In genomic region chr1:207871117-207871649, GRCh38 we compare ENCODE assay signal across 15 cellular contexts. TPM values are rescaled to one million over a fixed set of nuclear protein-coding genes. Genes with fewer than 3 reads are reported as not detected.
DNase-seq lines count a peak whose midpoint lies in the region; ATAC-seq and TF ChIP-seq lines count a peak whose summit lies in the region.
"Had no signal": no experiment of that assay in that cellular context is flagged by ENCODE, and none has a peak within 500 bp of the region (broad histone marks: within the 10 kb centered on the region; RNA-seq: fewer than 3 reads in every experiment).

No MANE protein-coding gene starts in this region.

- peaks cover 11 to 14% of the 10 kb centered on the region in 2 donors for H3K4me1 ChIP-seq in breast epithelium

- no peak for ATAC-seq in activated T-helper 17 cell treated with anti-CD3 and anti-CD28 coated beads, Interleukin-2, amount 50 U/mL, for 72 hours (replicated peaks)
- ATAC-seq in GM19023 (IDR thresholded peaks at IDR 0.05; ENCODE audit: unreplicated experiment) (no peak), HG03159 (IDR thresholded peaks at IDR 0.05; ENCODE audit: unreplicated experiment) (no peak)
- ATAC-seq: HCT116 had no signal

- no peaks in the 10 kb centered on the region for H3K9me3 ChIP-seq in breast epithelium
- H3K9me3 ChIP-seq: ovary had no signal

- POLR2A ChIA-PET in MCF 10A (lab: Yijun Ruan, JAX) = interaction anchor here (0.8 to 4.7 kb wide), 5 partner anchors 13 to 119 kb away, joined by 3 to 63 read pairs (median 4); partner anchors contain the start of gene CD46

- no peak for TF ChIP-seq POLR2A in breast epithelium (IDR thresholded peaks at IDR 0.05)

- DNase-seq in breast epithelium (ENCODE audit: low spot score in 2 of 2) (no peak), MCF 10A (ENCODE audit: unreplicated experiment) (no peak), islet precursor cell (peak; percentile 4), type B pancreatic cell (ENCODE audit: extremely low spot score, unreplicated experiment) (peak; percentile 25), NCI-H1092 treated with DMSO at 0.1 percent for 48 hours (lab: John Stamatoyannopoulos, UW) (no peak)
- DNase-seq: activated gamma-delta T cell, NCI-H1436 treated with DMSO at 0.1 percent for 48 hours, NCI-H510A treated with DMSO at 0.1 percent for 48 hours, ovary, RPMI8226 had no signal

- intact Hi-C loops in breast epithelium (cut with DNase I; ENCODE audit: low total_unique reads) (no loop called here), MCF 10A (cut with micrococcal nuclease) (no loop called here)

- no peak for TF ChIP-seq CTCF in breast epithelium (IDR thresholded peaks at IDR 0.05)
- no peak for TF ChIP-seq CTCF in MCF 10A (IDR thresholded peaks at IDR 0.05; ENCODE audit: unreplicated experiment)
- no peak for TF ChIP-seq CTCF in type B pancreatic cell (conservative IDR thresholded peaks at IDR 0.05)

- H3K27ac Mint-ChIP-seq in MCF 10A (ENCODE audit: low read depth, unreplicated experiment) (no peak overlapping the region), type B pancreatic cell (no peak overlapping the region)
- H3K27ac Mint-ChIP-seq in activated T-helper 17 cell treated with anti-CD3 and anti-CD28 coated beads, Interleukin-2, amount 50 U/mL, for 72 hours = peak overlapping the region; percentile 68

- H3K4me3 ChIP-seq in breast epithelium = no peak overlapping the region
- H3K4me3 ChIP-seq: ovary, smooth muscle cell had no signal

- H3K4me3 Mint-ChIP-seq in MCF 10A (ENCODE audit: unreplicated experiment) (no peak overlapping the region), type B pancreatic cell (peak overlapping the region; percentile 6)
- H3K4me3 Mint-ChIP-seq in activated T-helper 17 cell treated with anti-CD3 and anti-CD28 coated beads, Interleukin-2, amount 50 U/mL, for 72 hours = peak overlapping the region; percentile 82

- H3K27me3 ChIP-seq in breast epithelium = no peaks in the 10 kb centered on the region
- H3K27me3 ChIP-seq: ovary had no signal

- H3K27me3 Mint-ChIP-seq in MCF 10A (ENCODE audit: insufficient read depth, unreplicated experiment) (no peaks in the 10 kb centered on the region), type B pancreatic cell (peaks cover 28% of the 10 kb centered on the region)
- no peaks in the 10 kb centered on the region for H3K27me3 Mint-ChIP-seq in activated T-helper 17 cell treated with anti-CD3 and anti-CD28 coated beads, Interleukin-2, amount 50 U/mL, for 72 hours

- no TSS peak for BruUV-seq in MCF 10A (replicated peaks; lab: Mats Ljungman, UMichigan)

- H3K4me1 Mint-ChIP-seq in MCF 10A (ENCODE audit: insufficient read depth, unreplicated experiment) (peaks cover 17% of the 10 kb centered on the region), type B pancreatic cell (ENCODE audit: unreplicated experiment) (peaks cover 20% of the 10 kb centered on the region)
- H3K4me1 Mint-ChIP-seq in activated T-helper 17 cell treated with anti-CD3 and anti-CD28 coated beads, Interleukin-2, amount 50 U/mL, for 72 hours = peaks cover 60% of the 10 kb centered on the region

- H3K36me3 Mint-ChIP-seq in MCF 10A (ENCODE audit: insufficient read depth, unreplicated experiment) = peaks cover 11% of the 10 kb centered on the region
- peaks cover 32% of the 10 kb centered on the region for H3K36me3 Mint-ChIP-seq in activated T-helper 17 cell treated with anti-CD3 and anti-CD28 coated beads, Interleukin-2, amount 50 U/mL, for 72 hours (ENCODE audit: low read depth)
- no peaks in the 10 kb centered on the region for H3K36me3 Mint-ChIP-seq in type B pancreatic cell

- H3K27ac ChIP-seq in breast epithelium = peak overlapping the region; percentile 33 to 40

- CTCF ChIA-PET in MCF 10A (lab: Yijun Ruan, JAX) = interaction anchor here (0.6 to 22.1 kb wide), 11 partner anchors 7 to 1204 kb away, joined by 3 to 790 read pairs (median 7); no protein-coding TSS in a partner anchor

- H3K36me3 ChIP-seq in breast epithelium = no peaks in the 10 kb centered on the region
- H3K36me3 ChIP-seq: ovary had no signal

- H3K9me3 Mint-ChIP-seq in MCF 10A (ENCODE audit: unreplicated experiment) = no peaks in the 10 kb centered on the region
- no peaks in the 10 kb centered on the region for H3K9me3 Mint-ChIP-seq in activated T-helper 17 cell treated with anti-CD3 and anti-CD28 coated beads, Interleukin-2, amount 50 U/mL, for 72 hours
- no peaks in the 10 kb centered on the region for H3K9me3 Mint-ChIP-seq in type B pancreatic cell

RNA-seq across cellular contexts. Expression of gene CD34, which starts 39.7 kb away (rescaled TPM):
- total RNA-seq in breast epithelium (10 to 100 TPM; 15.7 to 80.6 (median 22.2) TPM), MCF 10A (2022) (0.52 TPM in 1 of 2 replicates, not detected in the other), type B pancreatic cell (ENCODE audit: low replicate concordance) (0.34 TPM in 1 of 2 replicates, not detected in the other)
- under 1 TPM; 0.06 to 0.24 TPM for total RNA-seq in activated T-helper 17 cell treated with anti-CD3 and anti-CD28 coated beads, Interleukin-2, amount 50 U/mL, for 72 hours
- total RNA-seq: smooth muscle cell had no signal

Comparison
In these comparisons a context has a peak if more than half of its experiments do, and no peak if none do; other contexts are left out.
1. RNA of gene CD34, which starts 39.7 kb away (total RNA-seq): 15.7 to 80.6 TPM in breast epithelium; 0.34 TPM in type B pancreatic cell, 0.06 to 0.24 TPM in activated T-helper 17 cell treated with anti-CD3 and anti-CD28 coated beads, Interleukin-2, amount 50 U/mL, for 72 hours and 0.52 TPM in MCF 10A; every median in the first group is over 10 times any median in the second.
2. DNase-seq: peak in islet precursor cell (single experiment) and type B pancreatic cell (single experiment); none in breast epithelium (0 of 2), MCF 10A (single experiment) and NCI-H1092 treated with DMSO at 0.1 percent for 48 hours (single experiment).